Comparison of ENCODE assay signal across 1 cellular context in genomic region chr6:43278524-43279078, GRCh38.
TF ChIP-seq lines count a peak whose summit lies in the region.

No MANE protein-coding gene starts in this region.

TF ChIP-seq in HepG2, 621 proteins besides CTCF, POLR2A, EP300 and RAD21 (continued from another document):
- TF ChIP-seq, protein P1, sequence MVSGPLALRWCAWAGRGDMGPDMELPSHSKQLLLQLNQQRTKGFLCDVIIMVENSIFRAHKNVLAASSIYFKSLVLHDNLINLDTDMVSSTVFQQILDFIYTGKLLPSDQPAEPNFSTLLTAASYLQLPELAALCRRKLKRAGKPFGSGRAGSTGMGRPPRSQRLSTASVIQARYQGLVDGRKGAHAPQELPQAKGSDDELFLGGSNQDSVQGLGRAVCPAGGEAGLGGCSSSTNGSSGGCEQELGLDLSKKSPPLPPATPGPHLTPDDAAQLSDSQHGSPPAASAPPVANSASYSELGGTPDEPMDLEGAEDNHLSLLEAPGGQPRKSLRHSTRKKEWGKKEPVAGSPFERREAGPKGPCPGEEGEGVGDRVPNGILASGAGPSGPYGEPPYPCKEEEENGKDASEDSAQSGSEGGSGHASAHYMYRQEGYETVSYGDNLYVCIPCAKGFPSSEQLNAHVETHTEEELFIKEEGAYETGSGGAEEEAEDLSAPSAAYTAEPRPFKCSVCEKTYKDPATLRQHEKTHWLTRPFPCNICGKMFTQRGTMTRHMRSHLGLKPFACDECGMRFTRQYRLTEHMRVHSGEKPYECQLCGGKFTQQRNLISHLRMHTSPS (CRISPR knock-in tag; IDR thresholded peaks at IDR 0.05; ENCODE audit: low read depth), result peak; percentile 97
- TF ChIP-seq ONECUT2 (CRISPR knock-in tag; IDR thresholded peaks at IDR 0.05), result no peak
- peak; percentile 84 for TF ChIP-seq ZNF556 (CRISPR knock-in tag; IDR thresholded peaks at IDR 0.05; ENCODE audit: borderline replicate concordance)
- peak; percentile 81; the same call in 1 of the 2 replicates for TF ChIP-seq ZNF543 (CRISPR knock-in tag; IDR thresholded peaks at IDR 0.05)
- TF ChIP-seq ZNF343 (CRISPR knock-in tag; IDR thresholded peaks at IDR 0.05), result no peak
- TF ChIP-seq, protein P2, sequence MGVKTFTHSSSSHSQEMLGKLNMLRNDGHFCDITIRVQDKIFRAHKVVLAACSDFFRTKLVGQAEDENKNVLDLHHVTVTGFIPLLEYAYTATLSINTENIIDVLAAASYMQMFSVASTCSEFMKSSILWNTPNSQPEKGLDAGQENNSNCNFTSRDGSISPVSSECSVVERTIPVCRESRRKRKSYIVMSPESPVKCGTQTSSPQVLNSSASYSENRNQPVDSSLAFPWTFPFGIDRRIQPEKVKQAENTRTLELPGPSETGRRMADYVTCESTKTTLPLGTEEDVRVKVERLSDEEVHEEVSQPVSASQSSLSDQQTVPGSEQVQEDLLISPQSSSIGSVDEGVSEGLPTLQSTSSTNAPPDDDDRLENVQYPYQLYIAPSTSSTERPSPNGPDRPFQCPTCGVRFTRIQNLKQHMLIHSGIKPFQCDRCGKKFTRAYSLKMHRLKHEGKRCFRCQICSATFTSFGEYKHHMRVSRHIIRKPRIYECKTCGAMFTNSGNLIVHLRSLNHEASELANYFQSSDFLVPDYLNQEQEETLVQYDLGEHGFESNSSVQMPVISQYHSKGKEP (CRISPR knock-in tag; IDR thresholded peaks at IDR 0.05), result no peak
- TF ChIP-seq ZNF263 (CRISPR knock-in tag; IDR thresholded peaks at IDR 0.05), result peak; percentile 89
- peak; percentile 98 for TF ChIP-seq HNF4G (IDR thresholded peaks at IDR 0.05; ENCODE audit: borderline replicate concordance, low read depth, low read length)
- TF ChIP-seq HNF4G (CRISPR knock-in tag; IDR thresholded peaks at IDR 0.05; ENCODE audit: borderline replicate concordance, low read depth), result peak; percentile 88; the same call in 1 of the 2 replicates
- no peak for TF ChIP-seq NFE2L2 (IDR thresholded peaks at IDR 0.05; ENCODE audit: low read length)
- peak; percentile 57; the same call in 1 of the 2 replicates for TF ChIP-seq KMT2B (CRISPR knock-in tag; IDR thresholded peaks at IDR 0.05)
- no peak for TF ChIP-seq SOX13 (IDR thresholded peaks at IDR 0.05)
- TF ChIP-seq SOX13 (CRISPR knock-in tag; conservative IDR thresholded peaks at IDR 0.05 in 1 of 2, IDR thresholded peaks at IDR 0.05 in 1 of 2), result 0 out of 4 replicates have a peak, but pooled peaks of 1 of the 2 experiments have one; percentile 13
- no peak for TF ChIP-seq ARHGAP35 (CRISPR knock-in tag; IDR thresholded peaks at IDR 0.05; ENCODE audit: borderline replicate concordance)
- TF ChIP-seq, protein P3, sequence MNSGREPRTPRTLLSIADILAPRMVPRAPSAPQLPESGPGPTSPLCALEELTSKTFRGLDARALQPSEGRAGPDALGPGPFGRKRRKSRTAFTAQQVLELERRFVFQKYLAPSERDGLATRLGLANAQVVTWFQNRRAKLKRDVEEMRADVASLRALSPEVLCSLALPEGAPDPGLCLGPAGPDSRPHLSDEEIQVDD (CRISPR knock-in tag; IDR thresholded peaks at IDR 0.05; ENCODE audit: borderline replicate concordance), result 0 out of 2 replicates have a peak, but pooled peaks have one; percentile 73
- no peak for TF ChIP-seq ZNF7 (CRISPR knock-in tag; IDR thresholded peaks at IDR 0.05)
- TF ChIP-seq ZNF563 (CRISPR knock-in tag; IDR thresholded peaks at IDR 0.05), result peak; percentile 18; the same call in 1 of the 2 replicates
- TF ChIP-seq RXRA (CRISPR knock-in tag; IDR thresholded peaks at IDR 0.05), result peak; percentile 61; the same call in 1 of the 2 replicates
- TF ChIP-seq MXI1 (IDR thresholded peaks at IDR 0.05; ENCODE audit: borderline replicate concordance, low read depth, low read length), result peak; percentile 60; the same call in 1 of the 3 replicates
- TF ChIP-seq, protein P4, sequence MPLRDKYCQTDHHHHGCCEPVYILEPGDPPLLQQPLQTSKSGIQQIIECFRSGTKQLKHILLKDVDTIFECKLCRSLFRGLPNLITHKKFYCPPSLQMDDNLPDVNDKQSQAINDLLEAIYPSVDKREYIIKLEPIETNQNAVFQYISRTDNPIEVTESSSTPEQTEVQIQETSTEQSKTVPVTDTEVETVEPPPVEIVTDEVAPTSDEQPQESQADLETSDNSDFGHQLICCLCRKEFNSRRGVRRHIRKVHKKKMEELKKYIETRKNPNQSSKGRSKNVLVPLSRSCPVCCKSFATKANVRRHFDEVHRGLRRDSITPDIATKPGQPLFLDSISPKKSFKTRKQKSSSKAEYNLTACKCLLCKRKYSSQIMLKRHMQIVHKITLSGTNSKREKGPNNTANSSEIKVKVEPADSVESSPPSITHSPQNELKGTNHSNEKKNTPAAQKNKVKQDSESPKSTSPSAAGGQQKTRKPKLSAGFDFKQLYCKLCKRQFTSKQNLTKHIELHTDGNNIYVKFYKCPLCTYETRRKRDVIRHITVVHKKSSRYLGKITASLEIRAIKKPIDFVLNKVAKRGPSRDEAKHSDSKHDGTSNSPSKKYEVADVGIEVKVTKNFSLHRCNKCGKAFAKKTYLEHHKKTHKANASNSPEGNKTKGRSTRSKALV (CRISPR knock-in tag; IDR thresholded peaks at IDR 0.05), result no peak
- TF ChIP-seq CENPX (CRISPR knock-in tag; IDR thresholded peaks at IDR 0.05), result no peak
- TF ChIP-seq ZC3H4 (CRISPR knock-in tag; IDR thresholded peaks at IDR 0.05; ENCODE audit: borderline replicate concordance), result peak; percentile 10; the same call in 1 of the 2 replicates
- TF ChIP-seq NFYC (CRISPR knock-in tag; IDR thresholded peaks at IDR 0.05), result peak; percentile 25; the same call in 1 of the 2 replicates
- TF ChIP-seq HES4 (CRISPR knock-in tag; IDR thresholded peaks at IDR 0.05; ENCODE audit: borderline replicate concordance), result no peak
- TF ChIP-seq ZNF614 (CRISPR knock-in tag; IDR thresholded peaks at IDR 0.05; ENCODE audit: borderline replicate concordance), result peak; percentile 47; the same call in 1 of the 2 replicates
- peak; percentile 62; the same call in 1 of the 2 replicates for TF ChIP-seq ZNF292 (CRISPR knock-in tag; IDR thresholded peaks at IDR 0.05; ENCODE audit: borderline replicate concordance, low read depth)
- no peak for TF ChIP-seq STAT5B (CRISPR knock-in tag; IDR thresholded peaks at IDR 0.05)
- TF ChIP-seq ELF3 (CRISPR knock-in tag; IDR thresholded peaks at IDR 0.05), result peak; percentile 70
- TF ChIP-seq MED8 (CRISPR knock-in tag; IDR thresholded peaks at IDR 0.05; ENCODE audit: insufficient replicate concordance), result peak; percentile 36
- TF ChIP-seq, protein P5, sequence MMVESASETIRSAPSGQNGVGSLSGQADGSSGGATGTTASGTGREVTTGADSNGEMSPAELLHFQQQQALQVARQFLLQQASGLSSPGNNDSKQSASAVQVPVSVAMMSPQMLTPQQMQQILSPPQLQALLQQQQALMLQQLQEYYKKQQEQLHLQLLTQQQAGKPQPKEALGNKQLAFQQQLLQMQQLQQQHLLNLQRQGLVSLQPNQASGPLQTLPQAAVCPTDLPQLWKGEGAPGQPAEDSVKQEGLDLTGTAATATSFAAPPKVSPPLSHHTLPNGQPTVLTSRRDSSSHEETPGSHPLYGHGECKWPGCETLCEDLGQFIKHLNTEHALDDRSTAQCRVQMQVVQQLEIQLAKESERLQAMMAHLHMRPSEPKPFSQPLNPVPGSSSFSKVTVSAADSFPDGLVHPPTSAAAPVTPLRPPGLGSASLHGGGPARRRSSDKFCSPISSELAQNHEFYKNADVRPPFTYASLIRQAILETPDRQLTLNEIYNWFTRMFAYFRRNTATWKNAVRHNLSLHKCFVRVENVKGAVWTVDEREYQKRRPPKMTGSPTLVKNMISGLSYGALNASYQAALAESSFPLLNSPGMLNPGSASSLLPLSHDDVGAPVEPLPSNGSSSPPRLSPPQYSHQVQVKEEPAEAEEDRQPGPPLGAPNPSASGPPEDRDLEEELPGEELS (CRISPR knock-in tag; IDR thresholded peaks at IDR 0.05), result peak; percentile 33; the same call in 1 of the 2 replicates
- peak; percentile 99 for TF ChIP-seq PATZ1 (CRISPR knock-in tag; IDR thresholded peaks at IDR 0.05)
- TF ChIP-seq MLXIP (CRISPR knock-in tag; IDR thresholded peaks at IDR 0.05; ENCODE audit: borderline replicate concordance), result no peak
- peak; percentile 33; the same call in 1 of the 2 replicates for TF ChIP-seq ZNF704 (CRISPR knock-in tag; IDR thresholded peaks at IDR 0.05; ENCODE audit: borderline replicate concordance)
- TF ChIP-seq ZBTB33 (CRISPR knock-in tag; IDR thresholded peaks at IDR 0.05), result 0 out of 2 replicates have a peak, but pooled peaks have one; percentile 12
- TF ChIP-seq ARID3A (IDR thresholded peaks at IDR 0.05; ENCODE audit: low read depth, low read length), result peak; percentile 26; the same call in 1 of the 2 replicates
- peak; percentile 97 for TF ChIP-seq MTA1 (CRISPR knock-in tag; IDR thresholded peaks at IDR 0.05; ENCODE audit: borderline replicate concordance)
- peak; percentile 75; the same call in 1 of the 2 replicates for TF ChIP-seq IKZF5 (CRISPR knock-in tag; IDR thresholded peaks at IDR 0.05)
- no peak for TF ChIP-seq DDIT3 (CRISPR knock-in tag; IDR thresholded peaks at IDR 0.05)
